Comparison of ENCODE assay signal across 8 cellular contexts in genomic region chr2:171778515-171778914, GRCh38.
"Had no signal": no experiment of that assay in that cellular context is flagged by ENCODE, and none has a peak within 500 bp of the region (broad histone marks: within the 10 kb centered on the region; RNA-seq: fewer than 3 reads in every experiment).

No MANE protein-coding gene starts in this region.

- H3K27ac ChIP-seq: HL-60, KMS-11 had no signal

- H3K4me2 ChIP-seq: KMS-11 had no signal

- H3K9ac ChIP-seq: KMS-11 had no signal

- H3K4me3 Mint-ChIP-seq: IgD-negative memory B cell had no signal

- FAIRE-seq: HTR-8/SVneo, K562 had no signal

- H3K27me3 Mint-ChIP-seq: IgD-negative memory B cell had no signal

- ATAC-seq: K562 had no signal

- DNase-seq: IMR-90, KBM-7, KG1 had no signal

- H3K4me3 ChIP-seq: K562 had no signal

- H3K4me1 Mint-ChIP-seq: IgD-negative memory B cell had no signal
